9 cellular contexts compared by ENCODE assay signal in genomic region chr1:2382621-2383361, GRCh38. TPM values are rescaled to one million over a fixed set of nuclear protein-coding genes. Genes with fewer than 3 reads are reported as not detected.
DNase-seq lines count a peak whose midpoint lies in the region; ATAC-seq and TF ChIP-seq lines count a peak whose summit lies in the region.
"Had no signal": no experiment of that assay in that cellular context is flagged by ENCODE, and none has a peak within 500 bp of the region (broad histone marks: within the 10 kb centered on the region; RNA-seq: fewer than 3 reads in every experiment).

No MANE protein-coding gene starts in this region.

- no peaks in the 10 kb centered on the region for H3K36me3 ChIP-seq in GM23338 (ENCODE audit: insufficient read depth)

- no peaks in the 10 kb centered on the region for H3K79me2 ChIP-seq in GM23338 (replicated peaks; ENCODE audit: insufficient read depth)

- H4K20me1 ChIP-seq in GM23338 (replicated peaks; ENCODE audit: insufficient read depth), result no peaks in the 10 kb centered on the region; the same call in 1 of the 2 replicates

- no peak overlapping the region for H3K4me2 ChIP-seq in GM23338

- no peak overlapping the region for H3K4me3 ChIP-seq in GM23338
- H3K4me3 ChIP-seq: HAP-1 had no signal

- H3K9me3 Mint-ChIP-seq in GM23338 (no peaks in the 10 kb centered on the region), glutamatergic neuron (ENCODE audit: unreplicated experiment) (peaks cover 6% of the 10 kb centered on the region)

- DNase-seq in AG20443 (ENCODE audit: low spot score) (peak; percentile 73), GM23338 (ENCODE audit: low spot score) (peak; percentile 83), glutamatergic neuron (peak; percentile 77), NCI-H1417 treated with DMSO at 0.1 percent for 48 hours (lab: John Stamatoyannopoulos, UW) (no peak), NCI-H1436 (lab: John Stamatoyannopoulos, UW) (no peak)
- peak; percentile 31 to 50 for DNase-seq in activated CD4-positive, alpha-beta T cell treated with anti-CD3 and anti-CD28 coated beads, Interleukin-2, amount 50 U/mL, for 48 hours
- DNase-seq in stimulated activated CD4-positive, alpha-beta T cell treated with anti-CD3 and anti-CD28 coated beads, Interleukin-15, amount 100 ng/mL, for 24 hours, result peak; percentile 55

- H3K9me2 ChIP-seq in GM23338 (ENCODE audit: insufficient read depth), result no peaks in the 10 kb centered on the region

- H3K36me3 Mint-ChIP-seq in GM23338 (ENCODE audit: low read depth) (no peaks in the 10 kb centered on the region), glutamatergic neuron (ENCODE audit: unreplicated experiment) (peaks cover 5% of the 10 kb centered on the region)

- H3K27ac ChIP-seq in GM23338 (ENCODE audit: low read depth), result no peak overlapping the region

- peak; percentile 76 for ATAC-seq in GM23338
- no peak for ATAC-seq in HG03139 (IDR thresholded peaks at IDR 0.05; ENCODE audit: unreplicated experiment)

- no peaks in the 10 kb centered on the region for H3K4me1 Mint-ChIP-seq in GM23338
- H3K4me1 Mint-ChIP-seq in glutamatergic neuron (ENCODE audit: low read depth, unreplicated experiment), result peaks cover 26% of the 10 kb centered on the region

- TF ChIP-seq CTCF in GM23338 (conservative IDR thresholded peaks at IDR 0.05; ENCODE audit: low read depth in 2 of 2) (peak; percentile 54 to 72), glutamatergic neuron (IDR thresholded peaks at IDR 0.05; ENCODE audit: partially characterized antibody, unreplicated experiment) (peak; percentile 70)

- H3K4me1 ChIP-seq in GM23338 (ENCODE audit: insufficient read depth), result no peaks in the 10 kb centered on the region
- H3K4me1 ChIP-seq: HAP-1 had no signal

- H3K4me3 Mint-ChIP-seq in GM23338 (no peak overlapping the region), glutamatergic neuron (ENCODE audit: unreplicated experiment) (no peak overlapping the region)

- no peaks in the 10 kb centered on the region for H3K27me3 ChIP-seq in GM23338 (ENCODE audit: insufficient read depth)

- H3K27ac Mint-ChIP-seq in GM23338 (no peak overlapping the region), glutamatergic neuron (ENCODE audit: unreplicated experiment) (no peak overlapping the region)

- no peaks in the 10 kb centered on the region for H3F3A ChIP-seq in GM23338 (replicated peaks; ENCODE audit: low read depth)

- no peak overlapping the region for H2AFZ ChIP-seq in GM23338

- H3K27me3 Mint-ChIP-seq in GM23338 (ENCODE audit: insufficient read depth, low read depth, poor library complexity), result peaks cover 4% of the 10 kb centered on the region
- peaks cover 6% of the 10 kb centered on the region for H3K27me3 Mint-ChIP-seq in glutamatergic neuron (ENCODE audit: unreplicated experiment)

TF ChIP-seq in GM23338, 12 proteins besides CTCF, POLR2A, EP300 and RAD21 (continues in another document):
- TF ChIP-seq, protein P1, sequence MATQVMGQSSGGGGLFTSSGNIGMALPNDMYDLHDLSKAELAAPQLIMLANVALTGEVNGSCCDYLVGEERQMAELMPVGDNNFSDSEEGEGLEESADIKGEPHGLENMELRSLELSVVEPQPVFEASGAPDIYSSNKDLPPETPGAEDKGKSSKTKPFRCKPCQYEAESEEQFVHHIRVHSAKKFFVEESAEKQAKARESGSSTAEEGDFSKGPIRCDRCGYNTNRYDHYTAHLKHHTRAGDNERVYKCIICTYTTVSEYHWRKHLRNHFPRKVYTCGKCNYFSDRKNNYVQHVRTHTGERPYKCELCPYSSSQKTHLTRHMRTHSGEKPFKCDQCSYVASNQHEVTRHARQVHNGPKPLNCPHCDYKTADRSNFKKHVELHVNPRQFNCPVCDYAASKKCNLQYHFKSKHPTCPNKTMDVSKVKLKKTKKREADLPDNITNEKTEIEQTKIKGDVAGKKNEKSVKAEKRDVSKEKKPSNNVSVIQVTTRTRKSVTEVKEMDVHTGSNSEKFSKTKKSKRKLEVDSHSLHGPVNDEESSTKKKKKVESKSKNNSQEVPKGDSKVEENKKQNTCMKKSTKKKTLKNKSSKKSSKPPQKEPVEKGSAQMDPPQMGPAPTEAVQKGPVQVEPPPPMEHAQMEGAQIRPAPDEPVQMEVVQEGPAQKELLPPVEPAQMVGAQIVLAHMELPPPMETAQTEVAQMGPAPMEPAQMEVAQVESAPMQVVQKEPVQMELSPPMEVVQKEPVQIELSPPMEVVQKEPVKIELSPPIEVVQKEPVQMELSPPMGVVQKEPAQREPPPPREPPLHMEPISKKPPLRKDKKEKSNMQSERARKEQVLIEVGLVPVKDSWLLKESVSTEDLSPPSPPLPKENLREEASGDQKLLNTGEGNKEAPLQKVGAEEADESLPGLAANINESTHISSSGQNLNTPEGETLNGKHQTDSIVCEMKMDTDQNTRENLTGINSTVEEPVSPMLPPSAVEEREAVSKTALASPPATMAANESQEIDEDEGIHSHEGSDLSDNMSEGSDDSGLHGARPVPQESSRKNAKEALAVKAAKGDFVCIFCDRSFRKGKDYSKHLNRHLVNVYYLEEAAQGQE (IDR thresholded peaks at IDR 0.05; ENCODE audit: unreplicated experiment), result no peak
- TF ChIP-seq, protein P2, sequence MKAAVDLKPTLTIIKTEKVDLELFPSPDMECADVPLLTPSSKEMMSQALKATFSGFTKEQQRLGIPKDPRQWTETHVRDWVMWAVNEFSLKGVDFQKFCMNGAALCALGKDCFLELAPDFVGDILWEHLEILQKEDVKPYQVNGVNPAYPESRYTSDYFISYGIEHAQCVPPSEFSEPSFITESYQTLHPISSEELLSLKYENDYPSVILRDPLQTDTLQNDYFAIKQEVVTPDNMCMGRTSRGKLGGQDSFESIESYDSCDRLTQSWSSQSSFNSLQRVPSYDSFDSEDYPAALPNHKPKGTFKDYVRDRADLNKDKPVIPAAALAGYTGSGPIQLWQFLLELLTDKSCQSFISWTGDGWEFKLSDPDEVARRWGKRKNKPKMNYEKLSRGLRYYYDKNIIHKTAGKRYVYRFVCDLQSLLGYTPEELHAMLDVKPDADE (IDR thresholded peaks at IDR 0.05), result no peak

RNA-seq across cellular contexts. Expression of gene MORN1, which starts 8.6 kb away (rescaled TPM):
- total RNA-seq in GM23338 (2014; rRNA removed; shearing (Covaris generic)), result 6.6 and 11.1 TPM in 2 replicates
- polyA plus RNA-seq in GM23338 (2016; fragmentation: Nextera tagmentation; extraction: Ambion mirVana), result 4.7 and 4.8 TPM in 2 replicates
- total RNA-seq in glutamatergic neuron (ENCODE audit: unreplicated experiment), result 10.8 TPM

RNA-seq across cellular contexts. Expression of gene RER1, which starts 8.8 kb away (rescaled TPM):
- 50.9 and 58.4 TPM in 2 replicates for total RNA-seq in GM23338 (2014; rRNA removed; shearing (Covaris generic))
- polyA plus RNA-seq in GM23338 (2016; fragmentation: Nextera tagmentation; extraction: Ambion mirVana), result 91.9 and 99.5 TPM in 2 replicates
- 93.0 TPM for total RNA-seq in glutamatergic neuron (ENCODE audit: unreplicated experiment)

RNA-seq across cellular contexts. Expression of gene PEX10, which starts 29.6 kb away (rescaled TPM):
- total RNA-seq in GM23338 (2014; rRNA removed; shearing (Covaris generic)), result 43.3 and 53.9 TPM in 2 replicates
- 15.0 and 15.9 TPM in 2 replicates for polyA plus RNA-seq in GM23338 (2016; fragmentation: Nextera tagmentation; extraction: Ambion mirVana)
- 14.0 TPM for total RNA-seq in glutamatergic neuron (ENCODE audit: unreplicated experiment)

Comparison
In these comparisons a context has a peak if more than half of its experiments do, and no peak if none do; other contexts are left out.
1. DNase-seq: peak in AG20443 (single experiment), GM23338 (single experiment), activated CD4-positive, alpha-beta T cell treated with anti-CD3 and anti-CD28 coated beads, Interleukin-2, amount 50 U/mL, for 48 hours (2 of 2), glutamatergic neuron (single experiment) and stimulated activated CD4-positive, alpha-beta T cell treated with anti-CD3 and anti-CD28 coated beads, Interleukin-15, amount 100 ng/mL, for 24 hours (single experiment); none in NCI-H1417 treated with DMSO at 0.1 percent for 48 hours (single experiment) and NCI-H1436 (single experiment).